Comparison of ENCODE assay signal across 15 cellular contexts in the genomic region with DNA sequence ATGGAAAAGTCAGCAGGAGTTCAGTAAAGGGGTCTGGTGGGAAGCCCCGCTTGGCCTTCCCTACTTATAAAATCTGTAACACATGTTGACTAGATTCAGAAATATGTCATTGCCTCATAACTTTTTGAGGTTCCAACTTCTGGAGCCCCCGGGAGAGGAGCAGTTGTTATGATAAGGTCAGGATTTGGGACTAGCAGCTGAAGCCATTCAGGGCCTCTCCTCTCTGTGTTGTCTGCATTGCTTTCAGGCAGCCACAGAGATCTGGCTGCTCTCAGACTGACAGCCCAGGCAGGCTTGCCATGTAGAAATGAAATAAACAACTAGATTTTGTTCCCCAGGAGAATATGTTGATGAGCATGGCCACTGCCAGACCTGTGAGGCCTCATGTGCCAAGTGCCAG.
DNase-seq lines count a peak whose midpoint lies in the region; ATAC-seq and TF ChIP-seq lines count a peak whose summit lies in the region.
"Had no signal": no experiment of that assay in that cellular context is flagged by ENCODE, and none has a peak within 500 bp of the region (broad histone marks: within the 10 kb centered on the region; RNA-seq: fewer than 3 reads in every experiment).

No MANE protein-coding gene starts in this region.

- no peaks in the 10 kb centered on the region for H3K36me3 ChIP-seq in left ventricle myocardium inferior
- H3K36me3 ChIP-seq: BLaER1, HAP-1 had no signal

- H3K4me1 ChIP-seq in left ventricle myocardium inferior = no peaks in the 10 kb centered on the region
- H3K4me1 ChIP-seq: BLaER1, HAP-1 had no signal

- H3K27ac Mint-ChIP-seq in MCF 10A (ENCODE audit: low read depth, unreplicated experiment) = no peak overlapping the region
- H3K27ac Mint-ChIP-seq: CD8-positive, alpha-beta T cell; IgD-negative memory B cell had no signal

- CTCF ChIA-PET in MCF 10A (lab: Yijun Ruan, JAX) = no interaction called here

- H3K4me3 ChIP-seq in left ventricle myocardium inferior = no peak overlapping the region
- H3K4me3 ChIP-seq: BLaER1, GM23248, HAP-1 had no signal

- no peak for DNase-seq in Right ventricle myocardium inferior (ENCODE audit: missing footprints)
- no peak for DNase-seq in cardiac septum (ENCODE audit: low spot score)
- no peak for DNase-seq in left ventricle myocardium inferior
- DNase-seq in sciatic nerve (ENCODE audit: low spot score) = no peak
- no peak for DNase-seq in MCF 10A (ENCODE audit: unreplicated experiment)
- DNase-seq in DMS153 (lab: John Stamatoyannopoulos, UW) = no peak
- DNase-seq: 8988T; Calu3; CD8-positive, alpha-beta T cell; GM23248 had no signal

- H3K4me3 Mint-ChIP-seq in MCF 10A (ENCODE audit: unreplicated experiment) = no peak overlapping the region
- H3K4me3 Mint-ChIP-seq: CD8-positive, alpha-beta T cell; IgD-negative memory B cell had no signal

- H3K9me3 Mint-ChIP-seq in MCF 10A (ENCODE audit: unreplicated experiment) = peaks cover 16% of the 10 kb centered on the region
- H3K9me3 Mint-ChIP-seq: CD8-positive, alpha-beta T cell had no signal

- peak overlapping the region; percentile 47 for H3K27ac ChIP-seq in left ventricle myocardium inferior (replicated peaks)
- H3K27ac ChIP-seq: BLaER1, GM23248, HL-60 had no signal

- no peaks in the 10 kb centered on the region for H3K4me1 Mint-ChIP-seq in MCF 10A (ENCODE audit: insufficient read depth, unreplicated experiment)
- H3K4me1 Mint-ChIP-seq: IgD-negative memory B cell had no signal

- no peaks in the 10 kb centered on the region for H3K9me3 ChIP-seq in left ventricle myocardium inferior (replicated peaks)
- H3K9me3 ChIP-seq: BLaER1, HAP-1 had no signal

- TF ChIP-seq CTCF in left ventricle myocardium inferior (IDR thresholded peaks at IDR 0.05; ENCODE audit: borderline replicate concordance) (no peak), MCF 10A (IDR thresholded peaks at IDR 0.05; ENCODE audit: unreplicated experiment) (no peak)

- H3K27me3 Mint-ChIP-seq in MCF 10A (ENCODE audit: insufficient read depth, unreplicated experiment) = no peaks in the 10 kb centered on the region
- H3K27me3 Mint-ChIP-seq: IgD-negative memory B cell had no signal

- BruUV-seq in MCF 10A (replicated peaks; lab: Mats Ljungman, UMichigan) = no TSS peak

- H3K36me3 Mint-ChIP-seq in MCF 10A (ENCODE audit: insufficient read depth, unreplicated experiment) = no peaks in the 10 kb centered on the region
- H3K36me3 Mint-ChIP-seq: CD8-positive, alpha-beta T cell; IgD-negative memory B cell had no signal

- ATAC-seq in Right ventricle myocardium inferior (peak; percentile 83), sciatic nerve (peak; percentile 15), HG03460 (IDR thresholded peaks at IDR 0.05; ENCODE audit: unreplicated experiment) (no peak)
- ATAC-seq: CD8-positive, alpha-beta T cell had no signal

- H3K27me3 ChIP-seq in left ventricle myocardium inferior (ENCODE audit: low read depth) = no peaks in the 10 kb centered on the region
- H3K27me3 ChIP-seq: BLaER1 had no signal

- POLR2A ChIA-PET in MCF 10A (lab: Yijun Ruan, JAX) = interaction anchor here (1.2 kb wide), 1 partner anchor 13 kb away, joined by 3 read pairs; no protein-coding TSS in a partner anchor

- intact Hi-C loops in Right ventricle myocardium inferior (cut with DNase I) = no loop called here
- intact Hi-C loops in cardiac septum (cut with DNase I) = no loop called here
- intact Hi-C loops in left ventricle myocardium inferior (cut with micrococcal nuclease) = no loop called here
- intact Hi-C loops in sciatic nerve (cut with DNase I) = no loop called here
- intact Hi-C loops in MCF 10A (cut with micrococcal nuclease) = no loop called here
